In the genomic region with DNA sequence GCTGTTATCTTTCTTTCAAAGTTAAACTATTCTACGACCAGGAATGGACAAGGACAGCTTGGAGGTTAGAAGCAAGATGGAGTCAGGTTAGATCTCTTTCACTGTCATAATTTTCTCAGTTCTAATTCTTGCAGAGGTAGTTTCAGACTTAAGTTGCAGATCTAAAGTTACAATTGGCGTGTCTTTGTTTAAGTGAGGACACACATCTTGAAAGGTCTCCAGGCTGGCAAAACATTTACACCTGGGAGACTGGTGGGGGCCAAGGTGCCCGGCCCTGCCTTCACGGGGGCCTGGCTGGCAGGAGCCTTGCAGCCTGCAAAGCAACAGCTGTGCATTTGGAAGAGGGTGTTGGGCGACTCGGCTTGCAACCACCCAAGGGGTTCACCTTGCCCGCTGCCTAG, we compare ENCODE assay signal across 1 cellular context.
TF ChIP-seq lines count a peak whose summit lies in the region.

No MANE protein-coding gene starts in this region.

TF ChIP-seq in HCT116, 20 proteins besides CTCF, POLR2A, EP300 and RAD21:
- TF ChIP-seq EGR1 (IDR thresholded peaks at IDR 0.05; ENCODE audit: low read depth) (no peak), TCF7L2 (IDR thresholded peaks at IDR 0.05; ENCODE audit: borderline replicate concordance, extremely low read depth, insufficient read depth, insufficient read length) (no peak), YY1 (IDR thresholded peaks at IDR 0.05; ENCODE audit: extremely low read depth, insufficient replicate concordance, low read depth, low read length) (no peak), ZBTB33 (IDR thresholded peaks at IDR 0.05; ENCODE audit: extremely low read depth, insufficient replicate concordance, low read length) (no peak), CBX3 (IDR thresholded peaks at IDR 0.05; ENCODE audit: low read depth) (no peak), ATF3 (IDR thresholded peaks at IDR 0.05) (no peak), MAX (IDR thresholded peaks at IDR 0.05) (no peak), EZH2 (IDR thresholded peaks at IDR 0.05) (no peak), FOSL1 (IDR thresholded peaks at IDR 0.05; ENCODE audit: low read depth) (no peak), SP1 (IDR thresholded peaks at IDR 0.05; ENCODE audit: low read depth) (no peak), EZH2phosphoT487 (IDR thresholded peaks at IDR 0.05; ENCODE audit: borderline replicate concordance) (no peak), ELF1 (IDR thresholded peaks at IDR 0.05; ENCODE audit: borderline replicate concordance, low read depth) (no peak), SRF (IDR thresholded peaks at IDR 0.05; ENCODE audit: low read depth) (no peak)
- TF ChIP-seq, protein P1, sequence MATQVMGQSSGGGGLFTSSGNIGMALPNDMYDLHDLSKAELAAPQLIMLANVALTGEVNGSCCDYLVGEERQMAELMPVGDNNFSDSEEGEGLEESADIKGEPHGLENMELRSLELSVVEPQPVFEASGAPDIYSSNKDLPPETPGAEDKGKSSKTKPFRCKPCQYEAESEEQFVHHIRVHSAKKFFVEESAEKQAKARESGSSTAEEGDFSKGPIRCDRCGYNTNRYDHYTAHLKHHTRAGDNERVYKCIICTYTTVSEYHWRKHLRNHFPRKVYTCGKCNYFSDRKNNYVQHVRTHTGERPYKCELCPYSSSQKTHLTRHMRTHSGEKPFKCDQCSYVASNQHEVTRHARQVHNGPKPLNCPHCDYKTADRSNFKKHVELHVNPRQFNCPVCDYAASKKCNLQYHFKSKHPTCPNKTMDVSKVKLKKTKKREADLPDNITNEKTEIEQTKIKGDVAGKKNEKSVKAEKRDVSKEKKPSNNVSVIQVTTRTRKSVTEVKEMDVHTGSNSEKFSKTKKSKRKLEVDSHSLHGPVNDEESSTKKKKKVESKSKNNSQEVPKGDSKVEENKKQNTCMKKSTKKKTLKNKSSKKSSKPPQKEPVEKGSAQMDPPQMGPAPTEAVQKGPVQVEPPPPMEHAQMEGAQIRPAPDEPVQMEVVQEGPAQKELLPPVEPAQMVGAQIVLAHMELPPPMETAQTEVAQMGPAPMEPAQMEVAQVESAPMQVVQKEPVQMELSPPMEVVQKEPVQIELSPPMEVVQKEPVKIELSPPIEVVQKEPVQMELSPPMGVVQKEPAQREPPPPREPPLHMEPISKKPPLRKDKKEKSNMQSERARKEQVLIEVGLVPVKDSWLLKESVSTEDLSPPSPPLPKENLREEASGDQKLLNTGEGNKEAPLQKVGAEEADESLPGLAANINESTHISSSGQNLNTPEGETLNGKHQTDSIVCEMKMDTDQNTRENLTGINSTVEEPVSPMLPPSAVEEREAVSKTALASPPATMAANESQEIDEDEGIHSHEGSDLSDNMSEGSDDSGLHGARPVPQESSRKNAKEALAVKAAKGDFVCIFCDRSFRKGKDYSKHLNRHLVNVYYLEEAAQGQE (IDR thresholded peaks at IDR 0.05; ENCODE audit: low read depth), result no peak
